ENCODE assay signal across 29 cellular contexts in the genomic region with DNA sequence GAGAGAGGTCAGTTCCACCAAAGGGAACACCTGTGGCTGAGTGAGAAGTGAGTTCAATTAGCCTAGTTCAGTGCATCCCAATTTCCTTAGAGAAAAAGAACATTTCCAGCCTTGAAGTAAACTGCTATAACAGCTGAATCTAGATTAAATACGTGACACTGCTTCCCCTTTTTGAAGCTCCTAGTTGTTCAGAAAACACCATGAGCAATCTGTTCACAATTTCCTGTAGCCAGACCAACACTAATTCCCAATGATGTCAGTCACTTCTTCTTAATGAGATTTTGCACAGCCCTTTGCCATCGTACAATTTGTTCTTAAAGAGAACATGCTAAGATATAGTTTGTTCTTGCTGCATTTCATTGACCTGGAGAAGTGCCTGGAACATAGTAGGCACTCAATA.
DNase-seq lines count a peak whose midpoint lies in the region; ATAC-seq, FAIRE-seq and TF ChIP-seq lines count a peak whose summit lies in the region.
"Had no signal": no experiment of that assay in that cellular context is flagged by ENCODE, and none has a peak within 500 bp of the region (broad histone marks: within the 10 kb centered on the region; RNA-seq: fewer than 3 reads in every experiment).

No MANE protein-coding gene starts in this region.

- H3K4me3 ChIP-seq in GM23248: no peak overlapping the region
- H3K4me3 ChIP-seq in HepG2 (replicated peaks in 1 of 3; ENCODE audit: insufficient read depth in 1 of 3, low read depth in 2 of 3, low read length in 3 of 3): no peak overlapping the region
- H3K4me3 ChIP-seq: adrenal gland, BLaER1, left ventricle myocardium inferior, transverse colon had no signal

- 15 to 31% methylated on average over 2 of the region's 2 CpGs for WGBS in GM23248 (ENCODE audit: low coverage in 1 of 2, low lambda C conversion rate in 2 of 2, missing lambda C conversion rate in 2 of 2), 2 experiments
- WGBS in HepG2 (ENCODE audit: low lambda C conversion rate): 5% methylated on average over 2 of the region's 2 CpGs

- H3K4me2 ChIP-seq in GM23248 (ENCODE audit: unreplicated experiment) (no peak overlapping the region), HepG2 (ENCODE audit: low read depth, low read length) (no peak overlapping the region)
- H3K4me2 ChIP-seq: BLaER1, SK-N-SH had no signal

- TF ChIP-seq CTCF in HepG2 (CRISPR knock-in tag; IDR thresholded peaks at IDR 0.05): no peak

- no peak for TF ChIP-seq RAD21 in HepG2 (CRISPR knock-in tag; IDR thresholded peaks at IDR 0.05)

- no peak for TF ChIP-seq POLR2A in HepG2 (IDR thresholded peaks at IDR 0.05; ENCODE audit: insufficient read depth in 1 of 2, low read depth in 2 of 2, low read length in 2 of 2)

- BruUV-seq in HepG2 (replicated peaks; lab: Mats Ljungman, UMichigan): no TSS peak

- H3F3A ChIP-seq in GM23248 (ENCODE audit: insufficient read depth): peaks cover 23% of the 10 kb centered on the region

- H3K9me2 ChIP-seq in GM23248 (ENCODE audit: insufficient read depth): no peaks in the 10 kb centered on the region
- H3K9me2 ChIP-seq: SK-N-SH had no signal

- H3K27ac ChIP-seq in GM23248 (no peak overlapping the region), HepG2 (ENCODE audit: extremely low read length, insufficient read depth, low read length) (no peak overlapping the region)
- H3K27ac ChIP-seq: adrenal gland, BLaER1, left ventricle myocardium inferior, transverse colon, VCaP had no signal

- H2AFZ ChIP-seq in GM23248 (no peak overlapping the region), HepG2 (ENCODE audit: low read length) (no peak overlapping the region)

- CTCF ChIA-PET in HepG2 (lab: Yijun Ruan, JAX; ENCODE audit: low intra/inter-chr PET ratio, low total read pairs): no interaction called here

- ATAC-seq in HepG2: no peak
- ATAC-seq: natural killer cell treated with Interleukin-12 subunit alpha and Interleukin-12 subunit beta and Interleukin-15 and Interleukin-18, amount 100 ng/mL, for 72 hours had no signal

- DNase-seq in GM23248: peak; percentile 3
- peak; percentile 73 for DNase-seq in dermis blood vessel endothelial cell
- peak; percentile 36 for DNase-seq in non-pigmented ciliary epithelial cell (ENCODE audit: low read depth)
- DNase-seq in activated CD4-positive, alpha-beta T cell treated with anti-CD3 and anti-CD28 coated beads, Interleukin-2, amount 50 U/mL, for 48 hours: no peak
- DNase-seq in HepG2 (ENCODE audit: low spot score): no peak
- DNase-seq in SKM-1 treated with dmso at 0.1 percent for 144 hours (lab: John Stamatoyannopoulos, UW; ENCODE audit: unreplicated experiment): no peak
- DNase-seq in activated gamma-delta T cell (lab: John Stamatoyannopoulos, UW): no peak
- DNase-seq: activated CD4-positive, alpha-beta T cell treated with anti-CD3 and anti-CD28 coated beads for 4 hours; activated naive CD4-positive, alpha-beta T cell; activated T-cell treated with anti-CD3 and anti-CD28 coated beads, Interleukin-2, amount 50 U/mL, for 48 hours; adrenal gland; caudate nucleus; DMS153; GDM1; H7; left ventricle myocardium inferior; midbrain; NCI-H146; NCI-H2107; NCI-H446 treated with DMSO at 0.1 percent for 48 hours; retina; SK-N-SH; stimulated activated CD4-positive, alpha-beta T cell treated with anti-CD3 and anti-CD28 coated beads, Interleukin-2, amount 100 ng/mL, for 48 hours; transverse colon had no signal

- in situ Hi-C loops in GM23248 (cut with MboI) (loop anchor here (25.0 kb wide), 1 partner anchor 526 kb away; no protein-coding TSS in a partner anchor), HepG2 (cut with HindIII; ENCODE audit: extremely low pct_ligation_motif_present, low pct_unique_long_range_greater_than_20kb) (no loop called here)

- H3K9ac ChIP-seq in GM23248 (no peak overlapping the region), HepG2 (ENCODE audit: insufficient read depth, low read depth, low read length) (no peak overlapping the region)
- H3K9ac ChIP-seq: BLaER1, SK-N-SH had no signal

- intact Hi-C loops in HepG2 (cut with micrococcal nuclease; ENCODE audit: unreplicated experiment): no loop called here

- H3K36me3 ChIP-seq in GM23248 (ENCODE audit: low read depth): no peaks in the 10 kb centered on the region
- no peaks in the 10 kb centered on the region for H3K36me3 ChIP-seq in HepG2 (replicated peaks in 1 of 2; ENCODE audit: control insufficient read depth in 1 of 2, insufficient read depth in 2 of 2, low read length in 2 of 2)
- H3K36me3 ChIP-seq: adrenal gland, BLaER1, left ventricle myocardium inferior, transverse colon had no signal

- POLR2A ChIA-PET in HepG2 (lab: Yijun Ruan, JAX): no interaction called here

- 0 out of 2 replicates have a peak, but pooled peaks cover 7% of the 10 kb centered on the region for H3K4me1 ChIP-seq in GM23248 (ENCODE audit: insufficient read depth)
- H3K4me1 ChIP-seq in HepG2 (ENCODE audit: insufficient read depth, low read length): no peaks in the 10 kb centered on the region
- H3K4me1 ChIP-seq: adrenal gland, BLaER1 had no signal

- H3K27me3 ChIP-seq in GM23248 (replicated peaks; ENCODE audit: insufficient read depth) (no peaks in the 10 kb centered on the region), HepG2 (ENCODE audit: control insufficient read depth in 1 of 2, insufficient read depth in 2 of 2, low read length in 2 of 2) (no peaks in the 10 kb centered on the region)
- H3K27me3 ChIP-seq: adrenal gland, BLaER1, transverse colon had no signal

- no peak for TF ChIP-seq EP300 in HepG2 (IDR thresholded peaks at IDR 0.05; ENCODE audit: low read depth in 2 of 2, low read length in 2 of 2)
- TF ChIP-seq EP300 in HepG2 (CRISPR knock-in tag; IDR thresholded peaks at IDR 0.05; ENCODE audit: borderline replicate concordance): no peak

- H3K79me2 ChIP-seq in GM23248 (ENCODE audit: insufficient read depth) (no peaks in the 10 kb centered on the region), HepG2 (ENCODE audit: insufficient read depth, low read length) (no peaks in the 10 kb centered on the region)

- H4K20me1 ChIP-seq in GM23248 (ENCODE audit: insufficient read depth) (no peaks in the 10 kb centered on the region), HepG2 (ENCODE audit: insufficient read depth, low read length) (no peaks in the 10 kb centered on the region)
- H4K20me1 ChIP-seq: BLaER1 had no signal

- FAIRE-seq in HepG2 (lab: Jason Lieb, UNC): no peak
- FAIRE-seq: endometrium had no signal

- no peaks in the 10 kb centered on the region for H3K9me3 ChIP-seq in GM23248 (ENCODE audit: low read depth)
- no peaks in the 10 kb centered on the region for H3K9me3 ChIP-seq in HepG2 (ENCODE audit: low read length)
- H3K9me3 ChIP-seq: adrenal gland, BLaER1, left ventricle myocardium inferior, SK-N-SH, transverse colon had no signal

TF ChIP-seq in PFSK-1, 5 proteins besides CTCF, POLR2A, EP300 and RAD21 (continues in another document):
- TF ChIP-seq POLR2AphosphoS5 (IDR thresholded peaks at IDR 0.05; ENCODE audit: low read depth, low read length) (peak; percentile 39; the same call in 1 of the 2 replicates), SIN3A (IDR thresholded peaks at IDR 0.05; ENCODE audit: borderline replicate concordance, insufficient read depth, low read length) (0 out of 2 replicates have a peak, but pooled peaks have one; percentile 24)

TF ChIP-seq in HepG2, 621 proteins besides CTCF, POLR2A, EP300 and RAD21:
- no peak for TF ChIP-seq HMGA1 (CRISPR knock-in tag; conservative IDR thresholded peaks at IDR 0.05)

Comparison
In these comparisons a context has a peak if more than half of its experiments do, and no peak if none do; other contexts are left out.
1. DNase-seq: peak in GM23248 (single experiment), dermis blood vessel endothelial cell (single experiment) and non-pigmented ciliary epithelial cell (single experiment); none in activated CD4-positive, alpha-beta T cell treated with anti-CD3 and anti-CD28 coated beads, Interleukin-2, amount 50 U/mL, for 48 hours (0 of 2), HepG2 (single experiment), SKM-1 treated with dmso at 0.1 percent for 144 hours (single experiment) and activated gamma-delta T cell (single experiment).